8 cellular contexts compared by ENCODE assay signal in the genomic region with DNA sequence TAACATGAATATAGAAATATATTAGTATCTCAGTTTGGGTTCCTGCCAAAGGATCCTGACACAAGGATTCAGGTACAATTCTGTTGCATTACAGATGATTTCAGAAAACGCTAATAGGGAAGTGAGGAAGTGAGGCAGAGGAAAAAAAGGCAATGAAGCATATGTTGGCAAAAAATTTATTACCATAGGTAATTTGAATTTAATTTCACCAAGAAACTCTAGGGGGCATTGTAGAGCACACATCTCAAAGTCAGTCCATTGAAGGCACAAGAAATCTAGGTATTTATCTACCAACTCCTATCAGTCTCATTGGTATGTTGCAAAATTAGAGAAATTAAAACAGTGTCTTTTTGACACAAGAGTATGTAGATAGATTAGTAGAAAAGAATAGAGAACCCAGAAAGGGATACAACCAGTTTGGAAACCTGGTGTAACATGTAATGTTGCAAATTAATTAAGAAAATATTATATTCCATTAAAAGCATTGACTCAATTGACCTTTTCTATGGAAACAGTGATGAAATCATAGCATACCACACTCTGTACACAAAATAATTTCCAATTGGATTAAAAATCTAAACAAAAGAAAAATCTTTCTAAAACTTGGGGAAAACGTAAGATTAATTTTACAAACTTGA.
A peak's percentile ranks its signal among the peaks of the same experiment; 100 is the strongest.
DNase-seq lines count a peak whose midpoint lies in the region; ATAC-seq and TF ChIP-seq lines count a peak whose summit lies in the region.

No MANE protein-coding gene starts in this region.

- CTCF ChIA-PET in OCI-LY7 (lab: Charles Lee; ENCODE audit: unreplicated experiment), result no interaction called here

- H3K4me2 ChIP-seq in GM23248 (ENCODE audit: unreplicated experiment), result no peak overlapping the region
- H3K4me2 ChIP-seq in OCI-LY7 (ENCODE audit: low read length), result no peak overlapping the region

- no peak for ATAC-seq in GM21723 (IDR thresholded peaks at IDR 0.05; ENCODE audit: unreplicated experiment)
- ATAC-seq in GM21515 (IDR thresholded peaks at IDR 0.05; ENCODE audit: unreplicated experiment), result no peak

- H3K4me3 ChIP-seq in GM23248 (no peak overlapping the region), OCI-LY7 (ENCODE audit: low read depth, low read length, poor library complexity, severe bottlenecking) (no peak overlapping the region), fibroblast of pulmonary artery (replicated peaks; ENCODE audit: low read depth, low read length) (no peak overlapping the region)

- POLR2A ChIA-PET in OCI-LY7 (lab: Charles Lee), result no interaction called here

- H3K36me3 ChIP-seq in GM23248 (ENCODE audit: low read depth), result no peaks in the 10 kb centered on the region
- no peaks in the 10 kb centered on the region for H3K36me3 ChIP-seq in OCI-LY7 (ENCODE audit: insufficient read depth, low read length)

- H3K4me1 ChIP-seq in GM23248 (ENCODE audit: insufficient read depth) (no peaks in the 10 kb centered on the region), OCI-LY7 (ENCODE audit: insufficient read depth, low read length, poor library complexity, severe bottlenecking) (no peaks in the 10 kb centered on the region)

- in situ Hi-C loops in GM23248 (cut with MboI), result no loop called here

- no peaks in the 10 kb centered on the region for H3F3A ChIP-seq in GM23248 (ENCODE audit: insufficient read depth)

- no peaks in the 10 kb centered on the region for H3K79me2 ChIP-seq in GM23248 (ENCODE audit: insufficient read depth)
- no peaks in the 10 kb centered on the region for H3K79me2 ChIP-seq in OCI-LY7 (ENCODE audit: insufficient read depth, low read depth, low read length)

- no peaks in the 10 kb centered on the region for H3K27me3 ChIP-seq in GM23248 (replicated peaks; ENCODE audit: insufficient read depth)

- H4K20me1 ChIP-seq in GM23248 (ENCODE audit: insufficient read depth) (no peaks in the 10 kb centered on the region), OCI-LY7 (ENCODE audit: insufficient read depth, low read length) (no peaks in the 10 kb centered on the region)

- no peak overlapping the region for H3K9ac ChIP-seq in GM23248

- WGBS in GM23248 (ENCODE audit: low coverage in 1 of 2, low lambda C conversion rate in 2 of 2, missing lambda C conversion rate in 2 of 2), 2 experiments, result 47 to 48% methylated on average over 2 of the region's 2 CpGs

- no peaks in the 10 kb centered on the region for H3K9me2 ChIP-seq in GM23248 (ENCODE audit: insufficient read depth)
- no peaks in the 10 kb centered on the region for H3K9me2 ChIP-seq in OCI-LY7 (ENCODE audit: insufficient read depth, low read length)

- H3K9me3 ChIP-seq in GM23248 (ENCODE audit: low read depth) (no peaks in the 10 kb centered on the region), OCI-LY7 (ENCODE audit: low read length) (no peaks in the 10 kb centered on the region)

- TF ChIP-seq CTCF in OCI-LY7 (conservative IDR thresholded peaks at IDR 0.05; ENCODE audit: low read length) (peak; percentile 71), fibroblast of pulmonary artery (IDR thresholded peaks at IDR 0.05; ENCODE audit: low read length, missing control alignments) (peak; percentile 55)

- DNase-seq in AG08396 (ENCODE audit: low spot score) (peak; percentile 18), GM23248 (peak; percentile 51), OCI-LY7 (ENCODE audit: low spot score) (peak; percentile 13), fibroblast of pulmonary artery (ENCODE audit: low read depth) (peak; percentile 45), DMS114 treated with DMSO at 0.1 percent for 48 hours (lab: John Stamatoyannopoulos, UW; ENCODE audit: unreplicated experiment) (no peak)
- DNase-seq in activated CD8-positive, alpha-beta memory T cell treated with anti-CD3 and anti-CD28 coated beads for 24 hours, result no peak

- intact Hi-C loops in OCI-LY7 (cut with micrococcal nuclease; ENCODE audit: unreplicated experiment), result no loop called here

- no peak overlapping the region for H2AFZ ChIP-seq in GM23248
- no peak overlapping the region for H2AFZ ChIP-seq in OCI-LY7 (ENCODE audit: low read length)

- BruUV-seq in OCI-LY7 (replicated peaks; lab: Mats Ljungman, UMichigan), result no TSS peak

- H3K27ac ChIP-seq in GM23248 (no peak overlapping the region), OCI-LY7 (ENCODE audit: low read depth, low read length, poor library complexity, severe bottlenecking) (no peak overlapping the region)

Comparison
In these comparisons a context has a peak if more than half of its experiments do, and no peak if none do; other contexts are left out.
1. DNase-seq: peak in AG08396 (single experiment), GM23248 (single experiment), OCI-LY7 (single experiment) and fibroblast of pulmonary artery (single experiment); none in DMS114 treated with DMSO at 0.1 percent for 48 hours (single experiment) and activated CD8-positive, alpha-beta memory T cell treated with anti-CD3 and anti-CD28 coated beads for 24 hours (single experiment).